10 cellular contexts compared by ENCODE assay signal in genomic region chr1:170494369-170494768, GRCh38. TPM values are rescaled to one million over a fixed set of nuclear protein-coding genes. Genes with fewer than 3 reads are reported as not detected.
A peak's percentile ranks its signal among the peaks of the same experiment; 100 is the strongest.
DNase-seq lines count a peak whose midpoint lies in the region; ATAC-seq and TF ChIP-seq lines count a peak whose summit lies in the region.
"Had no signal": no experiment of that assay in that cellular context is flagged by ENCODE, and none has a peak within 500 bp of the region (broad histone marks: within the 10 kb centered on the region; RNA-seq: fewer than 3 reads in every experiment).

No MANE protein-coding gene starts in this region.

- POLR2A ChIA-PET in GM10248 (lab: Yijun Ruan, JAX): no interaction called here

- TF ChIP-seq CTCF in colonic mucosa (IDR thresholded peaks at IDR 0.05) (no peak), GM10248 (IDR thresholded peaks at IDR 0.05; ENCODE audit: control extremely low read depth, extremely low read depth, low read depth, missing control alignments) (no peak)

- intact Hi-C loops in colonic mucosa (cut with DNase I): no loop called here

- H3K9ac ChIP-seq in colonic mucosa (ENCODE audit: low read depth in 2 of 2, low read length in 2 of 2): no peak overlapping the region

- no peaks in the 10 kb centered on the region for H3K27me3 ChIP-seq in colonic mucosa

- H3K4me1 Mint-ChIP-seq in stimulated activated effector memory CD8-positive, alpha-beta T cell treated with anti-CD3 and anti-CD28 coated beads, Interleukin-12 subunit alpha, Interleukin-12 subunit beta, amount 100 ng/mL, for 72 hours: no peaks in the 10 kb centered on the region

- peak; percentile 41 for DNase-seq in DMS153 treated with DMSO at 0.1 percent for 48 hours (lab: John Stamatoyannopoulos, UW; ENCODE audit: unreplicated experiment)
- DNase-seq in NCI-H2227 (lab: John Stamatoyannopoulos, UW; ENCODE audit: unreplicated experiment): peak; percentile 16
- DNase-seq in colonic mucosa: peak; percentile 56
- DNase-seq in NCI-H510A treated with DMSO at 0.1 percent for 48 hours (lab: John Stamatoyannopoulos, UW): no peak
- DNase-seq in stimulated activated effector memory CD8-positive, alpha-beta T cell treated with anti-CD3 and anti-CD28 coated beads, Interleukin-12 subunit alpha, Interleukin-12 subunit beta, amount 100 ng/mL, for 72 hours (ENCODE audit: low spot score in 2 of 2): no peak
- DNase-seq in GM10248 (ENCODE audit: extremely low spot score): no peak
- DNase-seq in activated CD4-positive, alpha-beta T cell treated with anti-CD3 and anti-CD28 coated beads for 1 hour: no peak
- DNase-seq: CD8-positive, alpha-beta T cell; naive thymus-derived CD8-positive, alpha-beta T cell had no signal

- H3K27ac Mint-ChIP-seq in stimulated activated effector memory CD8-positive, alpha-beta T cell treated with anti-CD3 and anti-CD28 coated beads, Interleukin-12 subunit alpha, Interleukin-12 subunit beta, amount 100 ng/mL, for 72 hours: no peak overlapping the region
- H3K27ac Mint-ChIP-seq: CD8-positive, alpha-beta T cell; naive thymus-derived CD8-positive, alpha-beta T cell had no signal

- ATAC-seq in stimulated activated effector memory CD8-positive, alpha-beta T cell treated with anti-CD3 and anti-CD28 coated beads, Interleukin-12 subunit alpha, Interleukin-12 subunit beta, amount 100 ng/mL, for 72 hours: no peak
- ATAC-seq: CD8-positive, alpha-beta T cell had no signal

- H3K36me3 Mint-ChIP-seq in stimulated activated effector memory CD8-positive, alpha-beta T cell treated with anti-CD3 and anti-CD28 coated beads, Interleukin-12 subunit alpha, Interleukin-12 subunit beta, amount 100 ng/mL, for 72 hours: no peaks in the 10 kb centered on the region
- H3K36me3 Mint-ChIP-seq: CD8-positive, alpha-beta T cell; naive thymus-derived CD8-positive, alpha-beta T cell had no signal

- no peaks in the 10 kb centered on the region for H3K9me3 Mint-ChIP-seq in stimulated activated effector memory CD8-positive, alpha-beta T cell treated with anti-CD3 and anti-CD28 coated beads, Interleukin-12 subunit alpha, Interleukin-12 subunit beta, amount 100 ng/mL, for 72 hours
- H3K9me3 Mint-ChIP-seq: CD8-positive, alpha-beta T cell had no signal

- H3K4me1 ChIP-seq in colonic mucosa (no peaks in the 10 kb centered on the region), mesodermal cell (ENCODE audit: control insufficient read depth, insufficient read depth, low read length, poor library complexity, severe bottlenecking) (peaks cover 19% of the 10 kb centered on the region)

- H3K27ac ChIP-seq in colonic mucosa (no peak overlapping the region), mesodermal cell (ENCODE audit: low read depth, low read length, severe bottlenecking) (peak overlapping the region; percentile 83)

- H3K36me3 ChIP-seq in colonic mucosa: no peaks in the 10 kb centered on the region
- H3K36me3 ChIP-seq in mesodermal cell (ENCODE audit: control insufficient read depth, insufficient read depth, low read length): no peaks in the 10 kb centered on the region

- H3K9me3 ChIP-seq in colonic mucosa (no peaks in the 10 kb centered on the region), mesodermal cell (ENCODE audit: control insufficient read depth, low read length) (no peaks in the 10 kb centered on the region)

- CTCF ChIA-PET in GM10248 (lab: Yijun Ruan, JAX): no interaction called here

- no peak overlapping the region for H3K4me3 Mint-ChIP-seq in stimulated activated effector memory CD8-positive, alpha-beta T cell treated with anti-CD3 and anti-CD28 coated beads, Interleukin-12 subunit alpha, Interleukin-12 subunit beta, amount 100 ng/mL, for 72 hours
- H3K4me3 Mint-ChIP-seq: CD8-positive, alpha-beta T cell; naive thymus-derived CD8-positive, alpha-beta T cell had no signal

- WGBS in mesodermal cell (ENCODE audit: insufficient coverage in 2 of 2), 2 experiments: 0% methylated on average over 1 of the region's 3 CpGs; no CpG with 5 or more reads in 1 of the 2 experiments

- H3K4me3 ChIP-seq in colonic mucosa (no peak overlapping the region), mesodermal cell (ENCODE audit: extremely low read depth, insufficient read depth, low read length, poor library complexity, severe bottlenecking) (no peak overlapping the region)

RNA-seq across cellular contexts. Expression of gene GORAB, which starts 37.6 kb away (rescaled TPM):
- 10 to 100 TPM; 14.8 to 21.8 TPM for total RNA-seq in colonic mucosa
- polyA plus RNA-seq in mesodermal cell (2013, experiment 1 of 2): 15.1 TPM
- polyA plus RNA-seq in mesodermal cell (2013, experiment 2 of 2): 19.9 TPM

Comparison
In these comparisons a context has a peak if more than half of its experiments do, and no peak if none do; other contexts are left out.
1. DNase-seq: peak in DMS153 treated with DMSO at 0.1 percent for 48 hours (single experiment), NCI-H2227 (single experiment) and colonic mucosa (single experiment); none in NCI-H510A treated with DMSO at 0.1 percent for 48 hours (single experiment), stimulated activated effector memory CD8-positive, alpha-beta T cell treated with anti-CD3 and anti-CD28 coated beads, Interleukin-12 subunit alpha, Interleukin-12 subunit beta, amount 100 ng/mL, for 72 hours (0 of 2), GM10248 (single experiment) and activated CD4-positive, alpha-beta T cell treated with anti-CD3 and anti-CD28 coated beads for 1 hour (single experiment).